In genomic region chr7:132498319-132498718, GRCh38 we compare ENCODE assay signal across 10 cellular contexts.
"Had no signal": no experiment of that assay in that cellular context is flagged by ENCODE, and none has a peak within 500 bp of the region (broad histone marks: within the 10 kb centered on the region; RNA-seq: fewer than 3 reads in every experiment).

No MANE protein-coding gene starts in this region.

- H3K4me1 Mint-ChIP-seq: IgD-negative memory B cell had no signal

- DNase-seq: H9, HCEC 1CT, HFFc6, KG1 had no signal

- H3K4me3 ChIP-seq: GM23338 had no signal

- H3K4me3 Mint-ChIP-seq: GM23338, H9, HFFc6, IgD-negative memory B cell had no signal

- ATAC-seq: GM23338, HepG2 had no signal

- H3K36me3 Mint-ChIP-seq: IgD-negative memory B cell had no signal

- H3K27ac Mint-ChIP-seq: GM23338, H9, HFFc6, IgD-negative memory B cell had no signal

- H3K27ac ChIP-seq: HL-60 had no signal

- FAIRE-seq: H1, H54, HepG2 had no signal

- H3K9me3 Mint-ChIP-seq: GM23338, H9, HFFc6 had no signal
